In the genomic region with DNA sequence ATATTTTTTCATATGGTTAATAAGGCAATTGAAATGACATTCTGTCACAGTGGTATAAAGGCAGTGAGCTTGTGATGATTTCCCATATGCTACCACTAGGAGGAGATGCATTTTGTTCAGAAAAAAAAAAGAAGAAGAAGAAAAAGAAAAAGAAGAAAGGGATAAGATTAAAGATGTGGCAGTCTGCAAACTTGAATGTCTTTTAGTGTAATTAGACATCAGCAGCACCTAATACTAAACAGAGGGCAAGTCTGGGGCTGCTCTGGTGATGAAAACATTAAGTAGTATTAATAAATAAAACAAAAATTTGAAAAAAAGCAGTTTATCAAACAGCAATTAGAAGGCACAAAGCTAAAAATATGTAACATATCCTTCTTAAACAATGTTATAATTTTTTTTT, we compare ENCODE assay signal across 10 cellular contexts.
A peak's percentile ranks its signal among the peaks of the same experiment; 100 is the strongest.
DNase-seq lines count a peak whose midpoint lies in the region; ATAC-seq and TF ChIP-seq lines count a peak whose summit lies in the region.
"Had no signal": no experiment of that assay in that cellular context is flagged by ENCODE, and none has a peak within 500 bp of the region (broad histone marks: within the 10 kb centered on the region; RNA-seq: fewer than 3 reads in every experiment).

No MANE protein-coding gene starts in this region.

- ATAC-seq in foreskin keratinocyte, result peak; percentile 32
- ATAC-seq in GM18858 (IDR thresholded peaks at IDR 0.05; ENCODE audit: unreplicated experiment), result no peak
- no peak for ATAC-seq in HG03457 (IDR thresholded peaks at IDR 0.05; ENCODE audit: unreplicated experiment)

- H3K9me3 ChIP-seq in GM23248 (ENCODE audit: low read depth), result no peaks in the 10 kb centered on the region
- no peaks in the 10 kb centered on the region for H3K9me3 ChIP-seq in colonic mucosa
- H3K9me3 ChIP-seq: esophagus squamous epithelium had no signal

- H3K27ac ChIP-seq in GM23248, result no peak overlapping the region
- H3K27ac ChIP-seq in foreskin keratinocyte, result no peak overlapping the region
- H3K27ac ChIP-seq in colonic mucosa, result no peak overlapping the region
- H3K27ac ChIP-seq: esophagus squamous epithelium had no signal

- H3K79me2 ChIP-seq in GM23248 (ENCODE audit: insufficient read depth), result no peaks in the 10 kb centered on the region

- H3K4me1 ChIP-seq in GM23248 (ENCODE audit: insufficient read depth) (no peaks in the 10 kb centered on the region), foreskin keratinocyte (no peaks in the 10 kb centered on the region), colonic mucosa (no peaks in the 10 kb centered on the region)
- H3K4me1 ChIP-seq: esophagus squamous epithelium had no signal

- no peaks in the 10 kb centered on the region for H4K20me1 ChIP-seq in GM23248 (ENCODE audit: insufficient read depth)

- intact Hi-C loops in colonic mucosa (cut with DNase I), result no loop called here

- no peak overlapping the region for H2AFZ ChIP-seq in GM23248

- in situ Hi-C loops in GM23248 (cut with MboI) (no loop called here), SK-MEL-5 (cut with HindIII; ENCODE audit: low pct_unique_long_range_greater_than_20kb, low sequenced_read_pairs) (no loop called here)

- peak; percentile 31 for DNase-seq in AG08395 (ENCODE audit: low spot score)
- peak; percentile 27 for DNase-seq in GM23248
- peak; percentile 42 for DNase-seq in SK-MEL-5 (ENCODE audit: low read depth, low spot score)
- DNase-seq in foreskin keratinocyte, result no peak
- DNase-seq in pons (ENCODE audit: low spot score), result no peak
- DNase-seq in colonic mucosa, result no peak
- DNase-seq: esophagus squamous epithelium, NCI-H446 treated with DMSO at 0.1 percent for 48 hours had no signal

- H3K9me2 ChIP-seq in GM23248 (ENCODE audit: insufficient read depth), result no peaks in the 10 kb centered on the region

- no peak overlapping the region for H3K4me2 ChIP-seq in GM23248 (ENCODE audit: unreplicated experiment)

- H3K27me3 ChIP-seq in GM23248 (replicated peaks; ENCODE audit: insufficient read depth) (no peaks in the 10 kb centered on the region), foreskin keratinocyte (no peaks in the 10 kb centered on the region), colonic mucosa (no peaks in the 10 kb centered on the region)
- H3K27me3 ChIP-seq: esophagus squamous epithelium had no signal

- H3K9ac ChIP-seq in GM23248 (no peak overlapping the region), colonic mucosa (ENCODE audit: low read depth in 2 of 2, low read length in 2 of 2) (no peak overlapping the region)

- H3K4me3 ChIP-seq in GM23248 (no peak overlapping the region), colonic mucosa (no peak overlapping the region)
- H3K4me3 ChIP-seq: esophagus squamous epithelium had no signal

- TF ChIP-seq CTCF in foreskin keratinocyte (conservative IDR thresholded peaks at IDR 0.05), result peak; percentile 53
- TF ChIP-seq CTCF in colonic mucosa (IDR thresholded peaks at IDR 0.05), result no peak

- no peaks in the 10 kb centered on the region for H3F3A ChIP-seq in GM23248 (ENCODE audit: insufficient read depth)

- H3K36me3 ChIP-seq in GM23248 (ENCODE audit: low read depth) (no peaks in the 10 kb centered on the region), colonic mucosa (no peaks in the 10 kb centered on the region)
- H3K36me3 ChIP-seq: esophagus squamous epithelium had no signal

Comparison
In these comparisons a context has a peak if more than half of its experiments do, and no peak if none do; other contexts are left out.
1. DNase-seq: peak in AG08395 (single experiment), GM23248 (single experiment) and SK-MEL-5 (single experiment); none in foreskin keratinocyte (0 of 2), pons (single experiment) and colonic mucosa (single experiment).